Comparison of ENCODE assay signal across 8 cellular contexts in genomic region chrX:54496517-54496852, GRCh38. TPM values are rescaled to one million over a fixed set of nuclear protein-coding genes. Genes with fewer than 3 reads are reported as not detected.
DNase-seq lines count a peak whose midpoint lies in the region; ATAC-seq, FAIRE-seq and TF ChIP-seq lines count a peak whose summit lies in the region.

No MANE protein-coding gene starts in this region.

- peaks cover 0 to 3% of the 10 kb centered on the region in 2 donors for H3K36me3 Mint-ChIP-seq in activated T-cell treated with anti-CD3 and anti-CD28 coated beads, Interleukin-2, amount 50 U/mL, for 72 hours (ENCODE audit: insufficient read depth in 2 of 2)
- no peaks in the 10 kb centered on the region for H3K36me3 Mint-ChIP-seq in astrocyte (ENCODE audit: low read depth, unreplicated experiment)

- TF ChIP-seq EP300 in transverse colon (IDR thresholded peaks at IDR 0.05; ENCODE audit: low read depth) = no peak

- in situ Hi-C loops in transverse colon (cut with MboI; ENCODE audit: low pct_ligation_motif_present in 1 of 4, low pct_unique_long_range_greater_than_20kb in 1 of 4, low sequenced_read_pairs in 3 of 4) = no loop called here

- H3K79me2 ChIP-seq in astrocyte (ENCODE audit: insufficient read depth, low read length) = peaks cover 32% of the 10 kb centered on the region

- TF ChIP-seq POLR2A in transverse colon (IDR thresholded peaks at IDR 0.05) = no peak

- no peak for ATAC-seq in activated T-cell treated with anti-CD3 and anti-CD28 coated beads, Interleukin-2, amount 50 U/mL, for 72 hours (replicated peaks in 1 of 2)
- no peak for ATAC-seq in lower lobe of right lung
- ATAC-seq in HG02938 (IDR thresholded peaks at IDR 0.05; ENCODE audit: unreplicated experiment) = no peak

- H3K4me3 Mint-ChIP-seq in activated T-cell treated with anti-CD3 and anti-CD28 coated beads, Interleukin-2, amount 50 U/mL, for 72 hours = peak overlapping the region; percentile 68 to 73
- peak overlapping the region; percentile 81 for H3K4me3 Mint-ChIP-seq in astrocyte (ENCODE audit: unreplicated experiment)

- H3K4me1 ChIP-seq in astrocyte (ENCODE audit: insufficient read depth, low read length) (peaks cover 22% of the 10 kb centered on the region), lower lobe of right lung (no peaks in the 10 kb centered on the region), transverse colon (peaks cover 0 to 7% (median 0%) of the 10 kb centered on the region in 4 donors)

- H3K27me3 ChIP-seq in astrocyte (ENCODE audit: insufficient read depth, low read length) (no peaks in the 10 kb centered on the region), lower lobe of right lung (ENCODE audit: low read depth) (no peaks in the 10 kb centered on the region), transverse colon (no peaks in the 10 kb centered on the region)

- H3K27ac ChIP-seq in astrocyte (ENCODE audit: low read depth, low read length) (no peak overlapping the region), lower lobe of right lung (no peak overlapping the region), transverse colon (peak overlapping the region; percentile 71 to 83 (median 77))

- no peak overlapping the region for H3K27ac Mint-ChIP-seq in activated T-cell treated with anti-CD3 and anti-CD28 coated beads, Interleukin-2, amount 50 U/mL, for 72 hours
- peak overlapping the region; percentile 54 for H3K27ac Mint-ChIP-seq in astrocyte (ENCODE audit: unreplicated experiment)

- no peaks in the 10 kb centered on the region for H3K9me3 ChIP-seq in astrocyte (ENCODE audit: insufficient read depth, low read depth, low read length)
- H3K9me3 ChIP-seq in lower lobe of right lung = no peaks in the 10 kb centered on the region
- no peaks in the 10 kb centered on the region for H3K9me3 ChIP-seq in transverse colon

- H4K20me1 ChIP-seq in astrocyte (ENCODE audit: insufficient read depth, low read length) = peaks cover 3% of the 10 kb centered on the region

- H3K36me3 ChIP-seq in astrocyte (ENCODE audit: insufficient read depth, low read length) = no peaks in the 10 kb centered on the region
- H3K36me3 ChIP-seq in lower lobe of right lung = no peaks in the 10 kb centered on the region
- no peaks in the 10 kb centered on the region for H3K36me3 ChIP-seq in transverse colon

- H3K27me3 Mint-ChIP-seq in activated T-cell treated with anti-CD3 and anti-CD28 coated beads, Interleukin-2, amount 50 U/mL, for 72 hours (ENCODE audit: low read depth) = peaks cover 52% of the 10 kb centered on the region
- H3K27me3 Mint-ChIP-seq in astrocyte (ENCODE audit: low read depth, unreplicated experiment) = no peaks in the 10 kb centered on the region

- peak overlapping the region; percentile 90 for H3K4me2 ChIP-seq in astrocyte (ENCODE audit: low read length)

- H2AFZ ChIP-seq in astrocyte (ENCODE audit: low read depth, low read length) = peak overlapping the region; percentile 67

- TF ChIP-seq CTCF in astrocyte (IDR thresholded peaks at IDR 0.05; ENCODE audit: insufficient read depth, low read depth, low read length) (no peak), lower lobe of right lung (IDR thresholded peaks at IDR 0.05) (no peak), transverse colon (IDR thresholded peaks at IDR 0.05) (no peak), D721Med (IDR thresholded peaks at IDR 0.05; ENCODE audit: insufficient read depth, missing control alignments) (no peak)

- H3K4me1 Mint-ChIP-seq in activated T-cell treated with anti-CD3 and anti-CD28 coated beads, Interleukin-2, amount 50 U/mL, for 72 hours (ENCODE audit: low read depth) = peaks cover 8% of the 10 kb centered on the region
- H3K4me1 Mint-ChIP-seq in astrocyte (ENCODE audit: low read depth, unreplicated experiment) = peaks cover 21% of the 10 kb centered on the region

- H3K9me3 Mint-ChIP-seq in activated T-cell treated with anti-CD3 and anti-CD28 coated beads, Interleukin-2, amount 50 U/mL, for 72 hours = no peaks in the 10 kb centered on the region
- peaks cover 2% of the 10 kb centered on the region for H3K9me3 Mint-ChIP-seq in astrocyte (ENCODE audit: unreplicated experiment)

- H3K4me3 ChIP-seq in astrocyte (ENCODE audit: insufficient read depth, low read depth, low read length) = peak overlapping the region; percentile 38
- peak overlapping the region; percentile 62 for H3K4me3 ChIP-seq in lower lobe of right lung
- peak overlapping the region in 2 of 4 donors; percentile 58 to 71 for H3K4me3 ChIP-seq in transverse colon

- WGBS in transverse colon (ENCODE audit: low coverage in 1 of 2), 2 donors = 83% methylated on average over 5 of the region's 5 CpGs; no CpG with 5 or more reads in 1 of the 2 donors

- peak overlapping the region; percentile 87 for H3K9ac ChIP-seq in astrocyte (ENCODE audit: low read length)

- DNase-seq in activated T-cell treated with anti-CD3 and anti-CD28 coated beads, Interleukin-2, amount 50 U/mL, for 72 hours = no peak
- DNase-seq in activated T-cell treated with anti-CD3 and anti-CD28 coated beads for 4 hours (no peak), astrocyte (ENCODE audit: low read depth) (no peak), lower lobe of right lung (no peak), transverse colon (no peak), GF-D8 (lab: John Stamatoyannopoulos, UW) (no peak), D721Med (ENCODE audit: insufficient read length, low spot score) (no peak)

- intact Hi-C loops in lower lobe of right lung (cut with DNase I) = no loop called here
- intact Hi-C loops in transverse colon (cut with DNase I; ENCODE audit: low total_unique reads) = no loop called here

- FAIRE-seq in astrocyte (lab: Jason Lieb, UNC) = no peak
- no peak for FAIRE-seq in D721Med (lab: Jason Lieb, UNC)

RNA-seq across cellular contexts. Expression of gene FGD1, which starts 0.5 kb away (rescaled TPM):
- total RNA-seq in activated T-cell treated with anti-CD3 and anti-CD28 coated beads, Interleukin-2, amount 50 U/mL, for 72 hours = under 1 TPM; 0.32 to 0.46 TPM
- total RNA-seq in astrocyte (18.0 and 18.6 TPM in 2 replicates), lower lobe of right lung (3.2 TPM), transverse colon (1 to 10 TPM; 1.1 to 3.0 (median 2.5) TPM)

RNA-seq across cellular contexts. Expression of gene GNL3L, which starts 33.5 kb away (rescaled TPM):
- total RNA-seq in activated T-cell treated with anti-CD3 and anti-CD28 coated beads, Interleukin-2, amount 50 U/mL, for 72 hours = 10 to 100 TPM; 49.4 to 55.7 TPM
- total RNA-seq in astrocyte = 40.5 and 46.5 TPM in 2 replicates
- 29.5 TPM for total RNA-seq in lower lobe of right lung
- total RNA-seq in transverse colon = 10 to 100 TPM; 29.5 to 36.6 (median 31.7) TPM

RNA-seq across cellular contexts. Expression of gene TSR2, which starts 56.3 kb away (rescaled TPM):
- 10 to 100 TPM; 42.2 to 53.8 TPM for total RNA-seq in activated T-cell treated with anti-CD3 and anti-CD28 coated beads, Interleukin-2, amount 50 U/mL, for 72 hours
- total RNA-seq in astrocyte = 25.5 and 28.7 TPM in 2 replicates
- total RNA-seq in lower lobe of right lung = 38.5 TPM
- total RNA-seq in transverse colon = 10 to 100 TPM in 3 of 4 donors, 1 to 10 TPM in 1; 7.6 to 18.1 (median 17.9) TPM

Comparison
In these comparisons a context has a peak if more than half of its experiments do, and no peak if none do; other contexts are left out.
1. H3K27ac ChIP-seq: peak in transverse colon (4 of 4); none in astrocyte (single experiment) and lower lobe of right lung (single experiment).